ENCODE assay signal across 14 cellular contexts in the genomic region with DNA sequence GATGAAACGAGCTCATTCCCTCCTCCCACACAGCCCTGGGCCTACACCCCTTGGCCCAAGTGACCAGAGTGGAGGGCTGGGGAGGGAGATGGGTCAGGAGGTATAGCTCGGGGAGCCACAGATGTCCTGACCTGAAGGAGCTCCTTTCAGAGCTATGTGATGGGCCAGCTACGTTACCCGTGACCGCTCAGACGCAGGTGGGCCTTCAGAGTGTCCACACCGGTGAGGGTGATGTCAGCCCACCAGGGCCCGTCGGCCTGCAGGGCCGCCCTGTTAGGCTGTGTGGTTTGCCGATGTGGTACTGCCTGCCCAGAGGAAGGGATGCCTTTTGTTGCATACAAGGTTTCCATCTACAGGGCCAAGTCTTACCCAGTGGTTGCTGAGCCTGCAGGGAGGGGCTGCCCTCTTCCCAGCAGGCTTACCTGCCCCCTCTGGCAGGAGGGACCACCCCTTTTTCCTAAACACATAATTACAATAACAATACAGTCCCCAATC.
"Had no signal": no experiment of that assay in that cellular context is flagged by ENCODE, and none has a peak within 500 bp of the region (broad histone marks: within the 10 kb centered on the region; RNA-seq: fewer than 3 reads in every experiment).

No MANE protein-coding gene starts in this region.

- H3K27me3 ChIP-seq: ovary, upper lobe of left lung had no signal

- H3K27ac Mint-ChIP-seq: activated naive CD4-positive, alpha-beta T cell treated with anti-CD3 and anti-CD28 coated beads, Interleukin-2, amount 10 ng/mL, durations not matched to agents 7 days and 5 days had no signal

- H3K27ac ChIP-seq: ovary, upper lobe of left lung had no signal

- H3K9me3 Mint-ChIP-seq: activated naive CD4-positive, alpha-beta T cell treated with anti-CD3 and anti-CD28 coated beads, Interleukin-2, amount 10 ng/mL, durations not matched to agents 7 days and 5 days; neural crest cell had no signal

- H3K9me3 ChIP-seq: ovary, upper lobe of left lung had no signal

- H3K4me1 Mint-ChIP-seq: neural crest cell had no signal

- H3K4me3 Mint-ChIP-seq: activated naive CD4-positive, alpha-beta T cell treated with anti-CD3 and anti-CD28 coated beads, Interleukin-2, amount 10 ng/mL, durations not matched to agents 7 days and 5 days; neural crest cell had no signal

- FAIRE-seq: colon, endometrium had no signal

- DNase-seq: activated naive CD4-positive, alpha-beta T cell treated with anti-CD3 and anti-CD28 coated beads, Interleukin-2, amount 10 ng/mL, durations not matched to agents 7 days and 5 days; activated T-cell treated with anti-CD3 and anti-CD28 coated beads for 4 hours; kidney glomerular epithelial cell; SIG-M5; stimulated activated CD4-positive, alpha-beta T cell treated with anti-CD3 and anti-CD28 coated beads, Interleukin-15, amount 100 ng/mL, for 24 hours; stimulated activated CD4-positive, alpha-beta T cell treated with anti-CD3 and anti-CD28 coated beads, Interleukin-4, amount 100 ng/mL, for 24 hours; stimulated activated naive CD8-positive, alpha-beta T cell treated with anti-CD3 and anti-CD28 coated beads, Interleukin-15, Interleukin-2, amounts not matched to agents 100 U/mL and 50 U/mL, for 24 hours; T-helper 2 cell; upper lobe of left lung had no signal

- H3K4me3 ChIP-seq: ovary, upper lobe of left lung had no signal

- H3K36me3 ChIP-seq: ovary, upper lobe of left lung had no signal

- ATAC-seq: activated CD4-positive, CD25-positive, alpha-beta regulatory T cell treated with anti-CD3 and anti-CD28 coated beads, Interleukin-2, amount 50 U/mL, for 24 hours had no signal
